In genomic region chr16:69709456-69710084, GRCh38 we compare ENCODE assay signal across 8 cellular contexts. TPM values are rescaled to one million over a fixed set of nuclear protein-coding genes. Genes with fewer than 3 reads are reported as not detected.
DNase-seq lines count a peak whose midpoint lies in the region; ATAC-seq and TF ChIP-seq lines count a peak whose summit lies in the region.

No MANE protein-coding gene starts in this region.

- ATAC-seq in GM23338 (peak; percentile 69), right cardiac atrium (peak; percentile 36 to 53), GM18505 (IDR thresholded peaks at IDR 0.05; ENCODE audit: unreplicated experiment) (no peak)

- no peaks in the 10 kb centered on the region for H3K79me2 ChIP-seq in GM23338 (replicated peaks; ENCODE audit: insufficient read depth)

- H3K4me3 Mint-ChIP-seq in GM23338: no peak overlapping the region

- H3K27ac Mint-ChIP-seq in GM23338: no peak overlapping the region

- H3F3A ChIP-seq in GM23338 (replicated peaks; ENCODE audit: low read depth): no peaks in the 10 kb centered on the region

- no peaks in the 10 kb centered on the region for H3K9me2 ChIP-seq in GM23338 (ENCODE audit: insufficient read depth)

- H3K36me3 Mint-ChIP-seq in GM23338 (ENCODE audit: low read depth): peaks cover 12% of the 10 kb centered on the region; the same call in 2 of the 3 replicates

- peaks cover 5% of the 10 kb centered on the region; the same call in 2 of the 3 replicates for H3K4me1 Mint-ChIP-seq in GM23338

- no peak for TF ChIP-seq POLR2A in GM18505 (IDR thresholded peaks at IDR 0.05; ENCODE audit: borderline replicate concordance, extremely low read depth, insufficient read depth, insufficient read length)

- no peak overlapping the region for H3K4me2 ChIP-seq in GM23338

- H3K9me3 ChIP-seq in BE2C (no peaks in the 10 kb centered on the region), ascending aorta (no peaks in the 10 kb centered on the region), right cardiac atrium (ENCODE audit: control insufficient read depth, low read length) (no peaks in the 10 kb centered on the region)

- H3K36me3 ChIP-seq in BE2C: no peaks in the 10 kb centered on the region
- peaks cover 18% of the 10 kb centered on the region; the same call in 1 of the 2 replicates for H3K36me3 ChIP-seq in GM23338 (ENCODE audit: insufficient read depth)
- peaks cover 10 to 38% of the 10 kb centered on the region in 2 donors for H3K36me3 ChIP-seq in ascending aorta

- no peak for DNase-seq in BE2C
- peak; percentile 85 for DNase-seq in GM23338 (ENCODE audit: low spot score)
- DNase-seq in NCI-H446 (lab: John Stamatoyannopoulos, UW): peak; percentile 45 to 54
- no peak for DNase-seq in ascending aorta (ENCODE audit: low spot score in 2 of 2)
- no peak for DNase-seq in right cardiac atrium
- peak; percentile 43 for DNase-seq in smooth muscle cell of the brain vasculature (ENCODE audit: low read depth, low spot score)
- DNase-seq in HuH-7 (ENCODE audit: low spot score): no peak

- no peaks in the 10 kb centered on the region for H3K27me3 ChIP-seq in BE2C
- no peaks in the 10 kb centered on the region for H3K27me3 ChIP-seq in GM23338 (ENCODE audit: insufficient read depth)
- H3K27me3 ChIP-seq in ascending aorta: no peaks in the 10 kb centered on the region
- H3K27me3 ChIP-seq in right cardiac atrium (ENCODE audit: control insufficient read depth, insufficient read depth): no peaks in the 10 kb centered on the region

- H3K9me3 Mint-ChIP-seq in GM23338: no peaks in the 10 kb centered on the region

- peak; percentile 66 for TF ChIP-seq CTCF in BE2C (IDR thresholded peaks at IDR 0.05; ENCODE audit: low read depth, low read length)
- peak; percentile 74 to 86 for TF ChIP-seq CTCF in GM23338 (conservative IDR thresholded peaks at IDR 0.05; ENCODE audit: low read depth in 2 of 2)
- TF ChIP-seq CTCF in ascending aorta (IDR thresholded peaks at IDR 0.05): peak; percentile 48 to 72 (median 66)

- no peak overlapping the region for H2AFZ ChIP-seq in GM23338

- no peak overlapping the region for H3K4me3 ChIP-seq in BE2C (ENCODE audit: low read depth, low read length)
- H3K4me3 ChIP-seq in GM23338: no peak overlapping the region
- no peak overlapping the region for H3K4me3 ChIP-seq in ascending aorta
- no peak overlapping the region for H3K4me3 ChIP-seq in right cardiac atrium (ENCODE audit: low read length)

- H4K20me1 ChIP-seq in GM23338 (replicated peaks; ENCODE audit: insufficient read depth): no peaks in the 10 kb centered on the region; the same call in 1 of the 2 replicates

- no peaks in the 10 kb centered on the region for H3K4me1 ChIP-seq in BE2C
- H3K4me1 ChIP-seq in GM23338 (ENCODE audit: insufficient read depth): peaks cover 8% of the 10 kb centered on the region; the same call in 1 of the 2 replicates
- peaks cover 0 to 15% of the 10 kb centered on the region in 2 donors for H3K4me1 ChIP-seq in ascending aorta
- H3K4me1 ChIP-seq in right cardiac atrium (ENCODE audit: control insufficient read depth, insufficient read depth, low read length): no peaks in the 10 kb centered on the region

- H3K27ac ChIP-seq in GM23338 (ENCODE audit: low read depth) (no peak overlapping the region), ascending aorta (peak overlapping the region; percentile 22 to 61), right cardiac atrium (ENCODE audit: low read length) (no peak overlapping the region)

- H3K27me3 Mint-ChIP-seq in GM23338 (ENCODE audit: insufficient read depth, low read depth, poor library complexity): peaks cover 6% of the 10 kb centered on the region

- 44% methylated on average over 5 of the region's 5 CpGs for WGBS in right cardiac atrium

- intact Hi-C loops in ascending aorta (cut with DNase I) (loop anchor here (1.0 to 2.0 kb wide), 2 partner anchors 15 to 45 kb away; partner anchors contain the start of gene NOB1), right cardiac atrium (cut with DNase I) (loop anchor here in 3 of 4 donors (2.0 to 5.0 kb wide), 2 partner anchors 43 to 45 kb away; partner anchors contain the start of gene NOB1 (in 3 of the 3))

TF ChIP-seq in GM23338, 12 proteins besides CTCF, POLR2A, EP300 and RAD21 (continues in another document):
- TF ChIP-seq ZNF114 (CRISPR knock-in tag; IDR thresholded peaks at IDR 0.05) (no peak), ZNF462 (CRISPR knock-in tag; IDR thresholded peaks at IDR 0.05) (no peak), ETS1 (IDR thresholded peaks at IDR 0.05) (no peak)

RNA-seq across cellular contexts. Expression of gene NQO1, which starts 16.8 kb away (rescaled TPM):
- polyA plus RNA-seq in BE2C (2012; ENCODE audit: insufficient read depth, insufficient read length, low read depth): 25.0 TPM
- 75.9 and 80.9 TPM in 2 replicates for total RNA-seq in GM23338 (2014; rRNA removed; shearing (Covaris generic))
- polyA plus RNA-seq in GM23338 (2016; fragmentation: Nextera tagmentation; extraction: Ambion mirVana): 83.4 and 86.3 TPM in 2 replicates
- total RNA-seq in ascending aorta: 58.6 TPM
- total RNA-seq in right cardiac atrium: 10 to 100 TPM; 11.5 to 27.0 (median 15.7) TPM
- 19.9 TPM for polyA plus RNA-seq in right cardiac atrium

RNA-seq across cellular contexts. Expression of gene NOB1, which starts 45.2 kb away (rescaled TPM):
- 205 TPM for polyA plus RNA-seq in BE2C (2012; ENCODE audit: insufficient read depth, insufficient read length, low read depth)
- 41.4 and 44.1 TPM in 2 replicates for total RNA-seq in GM23338 (2014; rRNA removed; shearing (Covaris generic))
- polyA plus RNA-seq in GM23338 (2016; fragmentation: Nextera tagmentation; extraction: Ambion mirVana): 54.1 and 56.6 TPM in 2 replicates
- 20.2 TPM for total RNA-seq in ascending aorta
- total RNA-seq in right cardiac atrium: 10 to 100 TPM; 18.2 to 23.7 (median 20.9) TPM
- 14.9 TPM for polyA plus RNA-seq in right cardiac atrium

RNA-seq across cellular contexts. Expression of gene WWP2, which starts 52.6 kb away (rescaled TPM):
- polyA plus RNA-seq in BE2C (2012; ENCODE audit: insufficient read depth, insufficient read length, low read depth): 20.8 TPM
- total RNA-seq in GM23338 (2014; rRNA removed; shearing (Covaris generic)): 29.2 and 35.5 TPM in 2 replicates
- polyA plus RNA-seq in GM23338 (2016; fragmentation: Nextera tagmentation; extraction: Ambion mirVana) (11.6 and 12.3 TPM in 2 replicates), right cardiac atrium (11.0 TPM)
- total RNA-seq in ascending aorta (71.2 TPM), right cardiac atrium (10 to 100 TPM; 18.0 to 24.6 (median 19.6) TPM)

Comparison
In these comparisons a context has a peak if more than half of its experiments do, and no peak if none do; other contexts are left out.
1. DNase-seq: peak in GM23338 (single experiment), NCI-H446 (2 of 2) and smooth muscle cell of the brain vasculature (single experiment); none in BE2C (single experiment), ascending aorta (0 of 2), right cardiac atrium (0 of 3) and HuH-7 (single experiment).
2. H3K27ac ChIP-seq: peak in ascending aorta (2 of 2); none in GM23338 (single experiment) and right cardiac atrium (single experiment).
3. Peak in every context shown above with its lines, with median percentiles within 50 percentile points of each other: CTCF ChIP-seq.